ENCODE assay signal across 26 cellular contexts in the genomic region with DNA sequence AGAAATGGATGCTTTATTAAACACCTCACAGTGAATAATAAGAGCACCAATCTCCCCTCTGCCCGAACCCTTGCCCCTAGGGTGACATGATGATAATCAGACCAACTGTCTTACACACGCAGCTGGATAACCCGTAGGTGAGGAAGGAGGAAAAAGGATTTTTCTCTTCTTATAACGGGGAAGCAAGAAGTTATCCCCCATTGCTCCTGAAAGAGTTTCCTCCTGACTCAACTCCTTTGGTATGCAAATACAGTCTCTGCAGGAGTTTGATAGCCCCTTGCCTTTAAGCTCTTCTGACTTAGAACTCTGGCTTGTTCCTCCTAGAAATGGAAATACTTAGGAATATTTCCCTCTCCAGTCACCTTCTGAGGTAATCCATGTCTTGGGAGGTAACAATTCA.
DNase-seq lines count a peak whose midpoint lies in the region; FAIRE-seq and TF ChIP-seq lines count a peak whose summit lies in the region.
"Had no signal": no experiment of that assay in that cellular context is flagged by ENCODE, and none has a peak within 500 bp of the region (broad histone marks: within the 10 kb centered on the region; RNA-seq: fewer than 3 reads in every experiment).

No MANE protein-coding gene starts in this region.

- H3K36me3 ChIP-seq in HUES64 (ENCODE audit: insufficient read depth, low read length) (no peaks in the 10 kb centered on the region), endodermal cell (ENCODE audit: control insufficient read depth, insufficient read depth, low read length) (no peaks in the 10 kb centered on the region), prostate gland (no peaks in the 10 kb centered on the region)
- H3K36me3 ChIP-seq: brain microvascular endothelial cell, heart left ventricle, SJSA1 had no signal

- peak overlapping the region; percentile 90; the same call in 1 of the 2 replicates for H3K27ac ChIP-seq in HUES64 (ENCODE audit: low read depth, low read length)
- H3K27ac ChIP-seq in endodermal cell (ENCODE audit: low read depth, low read length), result no peak overlapping the region
- H3K27ac ChIP-seq in prostate gland, result no peak overlapping the region
- H3K27ac ChIP-seq: A549, brain microvascular endothelial cell, heart left ventricle, SJSA1 had no signal

- TF ChIP-seq POLR2A in GM12891 (IDR thresholded peaks at IDR 0.05; ENCODE audit: low read depth, low read length), result no peak
- TF ChIP-seq POLR2A in prostate gland (IDR thresholded peaks at IDR 0.05), result no peak

- no peak overlapping the region for H3K4me3 Mint-ChIP-seq in endodermal cell
- no peak overlapping the region for H3K4me3 Mint-ChIP-seq in activated naive CD8-positive, alpha-beta T cell treated with anti-CD3 and anti-CD28 coated beads for 36 hours
- H3K4me3 Mint-ChIP-seq: activated naive CD8-positive, alpha-beta T cell treated with anti-CD3 and anti-CD28 coated beads, Interleukin-2, amount 50 U/mL, for 24 hours; T-cell; type B pancreatic cell had no signal

- no peaks in the 10 kb centered on the region; the same call in 1 of the 2 replicates for H3K9me3 ChIP-seq in HUES64 (ENCODE audit: insufficient read depth, low read depth, low read length)
- H3K9me3 ChIP-seq in endodermal cell (ENCODE audit: control insufficient read depth, low read length), result peaks cover 11% of the 10 kb centered on the region
- no peaks in the 10 kb centered on the region for H3K9me3 ChIP-seq in prostate gland
- H3K9me3 ChIP-seq: A549, heart left ventricle, SJSA1 had no signal

- H3K9me3 Mint-ChIP-seq in endodermal cell, result peaks cover 16% of the 10 kb centered on the region
- no peaks in the 10 kb centered on the region for H3K9me3 Mint-ChIP-seq in activated naive CD8-positive, alpha-beta T cell treated with anti-CD3 and anti-CD28 coated beads for 36 hours
- H3K9me3 Mint-ChIP-seq: activated naive CD8-positive, alpha-beta T cell treated with anti-CD3 and anti-CD28 coated beads, Interleukin-2, amount 50 U/mL, for 24 hours; type B pancreatic cell had no signal

- H3K9ac ChIP-seq in HUES64 (ENCODE audit: low read depth, low read length) (no peak overlapping the region), endodermal cell (ENCODE audit: extremely low read depth, low read length, poor library complexity, severe bottlenecking) (no peak overlapping the region)

- H3K4me1 ChIP-seq in HUES64 (ENCODE audit: insufficient read depth, low read length) (peaks cover 21% of the 10 kb centered on the region), endodermal cell (ENCODE audit: control insufficient read depth, insufficient read depth, low read length) (peaks cover 2% of the 10 kb centered on the region), prostate gland (replicated peaks) (no peaks in the 10 kb centered on the region)
- H3K4me1 ChIP-seq: A549, heart left ventricle, SJSA1 had no signal

- H3K4me3 ChIP-seq in AG10803 (ENCODE audit: low read length) (no peak overlapping the region), HUES64 (ENCODE audit: low read length) (peak overlapping the region; percentile 18; the same call in 1 of the 2 replicates), endodermal cell (ENCODE audit: low read length) (no peak overlapping the region), prostate gland (no peak overlapping the region)
- H3K4me3 ChIP-seq: A549, heart left ventricle, lung, SJSA1 had no signal

- H3K27me3 Mint-ChIP-seq in endodermal cell (ENCODE audit: insufficient read depth), result no peaks in the 10 kb centered on the region
- H3K27me3 Mint-ChIP-seq in activated naive CD8-positive, alpha-beta T cell treated with anti-CD3 and anti-CD28 coated beads for 36 hours, result no peaks in the 10 kb centered on the region
- H3K27me3 Mint-ChIP-seq: activated naive CD8-positive, alpha-beta T cell treated with anti-CD3 and anti-CD28 coated beads, Interleukin-2, amount 50 U/mL, for 24 hours; T-cell had no signal

- no peak overlapping the region for H3K27ac Mint-ChIP-seq in endodermal cell
- no peak overlapping the region for H3K27ac Mint-ChIP-seq in activated naive CD8-positive, alpha-beta T cell treated with anti-CD3 and anti-CD28 coated beads for 36 hours
- H3K27ac Mint-ChIP-seq: activated naive CD8-positive, alpha-beta T cell treated with anti-CD3 and anti-CD28 coated beads, Interleukin-2, amount 50 U/mL, for 24 hours; T-cell; type B pancreatic cell had no signal

- peaks cover 3% of the 10 kb centered on the region for H3K36me3 Mint-ChIP-seq in endodermal cell (ENCODE audit: low read depth)
- H3K36me3 Mint-ChIP-seq in activated naive CD8-positive, alpha-beta T cell treated with anti-CD3 and anti-CD28 coated beads for 36 hours, result no peaks in the 10 kb centered on the region
- H3K36me3 Mint-ChIP-seq: T-cell, type B pancreatic cell had no signal

- FAIRE-seq in GM12891 (lab: Jason Lieb, UNC), result no peak
- FAIRE-seq: A549, keratinocyte had no signal

- 5% methylated on average over 4 of the region's 4 CpGs for WGBS in HUES64
- WGBS in endodermal cell (ENCODE audit: insufficient coverage in 1 of 2, insufficient read length in 1 of 2), 2 experiments, result 13% methylated on average over 4 of the region's 4 CpGs; no CpG with 5 or more reads in 1 of the 2 experiments
- WGBS in prostate gland, result 46% methylated on average over 4 of the region's 4 CpGs

- H3K4me1 Mint-ChIP-seq in endodermal cell, result peaks cover 13% of the 10 kb centered on the region
- H3K4me1 Mint-ChIP-seq in activated naive CD8-positive, alpha-beta T cell treated with anti-CD3 and anti-CD28 coated beads for 36 hours, result no peaks in the 10 kb centered on the region
- H3K4me1 Mint-ChIP-seq: activated naive CD8-positive, alpha-beta T cell treated with anti-CD3 and anti-CD28 coated beads, Interleukin-2, amount 50 U/mL, for 24 hours; T-cell had no signal

- H3K27me3 ChIP-seq in HUES64 (ENCODE audit: insufficient read depth, low read length) (no peaks in the 10 kb centered on the region), endodermal cell (ENCODE audit: control insufficient read depth, insufficient read depth, low read length, poor library complexity, severe bottlenecking) (no peaks in the 10 kb centered on the region), prostate gland (replicated peaks; ENCODE audit: insufficient read depth) (no peaks in the 10 kb centered on the region)
- H3K27me3 ChIP-seq: brain microvascular endothelial cell, heart left ventricle, SJSA1 had no signal

- intact Hi-C loops in prostate gland (cut with DNase I), result no loop called here

- DNase-seq in AG10803 (ENCODE audit: low read depth), result peak; percentile 17
- DNase-seq in endodermal cell, result peak; percentile 68
- peak; percentile 64 for DNase-seq in kidney tubule cell (ENCODE audit: low spot score)
- DNase-seq in GM12891 (ENCODE audit: insufficient read length, low spot score), result no peak
- DNase-seq in prostate gland (ENCODE audit: low spot score), result no peak
- DNase-seq in activated naive CD8-positive, alpha-beta T cell treated with anti-CD3 and anti-CD28 coated beads for 36 hours, result no peak
- DNase-seq in NCI-H345 (lab: John Stamatoyannopoulos, UW), result no peak
- DNase-seq: activated CD4-positive, CD25-positive, alpha-beta regulatory T cell treated with anti-CD3 and anti-CD28 coated beads, Interleukin-2, amount 50 U/mL, for 72 hours; activated effector memory CD4-positive, alpha-beta T cell treated with anti-CD3 and anti-CD28 coated beads, Interleukin-2, amount 50 U/mL, for 16 hours; activated naive CD8-positive, alpha-beta T cell treated with anti-CD3 and anti-CD28 coated beads, Interleukin-2, amount 50 U/mL, for 24 hours; brain microvascular endothelial cell; C1 segment of cervical spinal cord; DMS79 treated with DMSO at 0.1 percent for 48 hours; effector CD4-positive, alpha-beta T cell; heart left ventricle; KBM-7; MM.1S; NCI-H146; NCI-H524; T-cell had no signal

- TF ChIP-seq CTCF in AG10803 (conservative IDR thresholded peaks at IDR 0.05; ENCODE audit: low read length), result no peak
- TF ChIP-seq CTCF in endodermal cell (conservative IDR thresholded peaks at IDR 0.05), result no peak
- no peak for TF ChIP-seq CTCF in prostate gland (IDR thresholded peaks at IDR 0.05)

TF ChIP-seq in GM12891, 5 proteins besides CTCF, POLR2A, EP300 and RAD21:
- TF ChIP-seq PAX5 (IDR thresholded peaks at IDR 0.05; ENCODE audit: insufficient read depth, low read length, severe bottlenecking), result no peak
- no peak for TF ChIP-seq TAF1 (IDR thresholded peaks at IDR 0.05; ENCODE audit: low read depth, low read length)
- no peak for TF ChIP-seq POU2F2 (IDR thresholded peaks at IDR 0.05; ENCODE audit: low read depth, low read length)
- no peak for TF ChIP-seq POLR2AphosphoS5 (IDR thresholded peaks at IDR 0.05; ENCODE audit: low read depth, low read length)
- no peak for TF ChIP-seq SPI1 (IDR thresholded peaks at IDR 0.05; ENCODE audit: low read depth, low read length)

Comparison
In these comparisons a context has a peak if more than half of its experiments do, and no peak if none do; other contexts are left out.
1. DNase-seq: peak in AG10803 (single experiment), endodermal cell (single experiment) and kidney tubule cell (single experiment); none in GM12891 (single experiment), prostate gland (single experiment), activated naive CD8-positive, alpha-beta T cell treated with anti-CD3 and anti-CD28 coated beads for 36 hours (single experiment) and NCI-H345 (single experiment).